In the genomic region with DNA sequence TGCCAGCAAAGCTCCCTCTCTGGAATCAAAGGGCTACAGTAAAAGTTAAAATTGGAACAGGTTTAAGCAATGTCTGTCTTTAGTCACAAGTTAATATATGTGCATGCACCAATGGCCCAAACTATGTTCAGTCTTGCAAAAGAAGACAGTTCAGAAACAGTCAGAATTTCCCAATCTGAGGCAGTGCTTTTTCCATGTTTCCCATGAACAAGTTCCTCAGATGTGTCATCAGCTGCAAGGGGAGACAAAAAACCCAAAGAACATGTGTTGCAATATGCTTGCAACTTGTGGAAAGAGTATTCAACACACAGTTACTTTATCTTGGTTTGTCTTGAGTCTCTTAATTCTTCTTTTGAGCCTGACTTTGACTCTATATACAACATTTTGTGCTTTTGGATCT, we compare ENCODE assay signal across 14 cellular contexts.
DNase-seq lines count a peak whose midpoint lies in the region; TF ChIP-seq lines count a peak whose summit lies in the region.
"Had no signal": no experiment of that assay in that cellular context is flagged by ENCODE, and none has a peak within 500 bp of the region (broad histone marks: within the 10 kb centered on the region; RNA-seq: fewer than 3 reads in every experiment).

No MANE protein-coding gene starts in this region.

- H3K9me3 ChIP-seq in osteoblast (ENCODE audit: low read depth, low read length): no peaks in the 10 kb centered on the region
- no peaks in the 10 kb centered on the region for H3K9me3 ChIP-seq in ascending aorta
- H3K9me3 ChIP-seq: body of pancreas, Caco-2, esophagus squamous epithelium, HAP-1, Peyer's patch had no signal

- peaks cover 3% of the 10 kb centered on the region for H3K27me3 ChIP-seq in osteoblast (ENCODE audit: insufficient read depth, low read length)
- no peaks in the 10 kb centered on the region for H3K27me3 ChIP-seq in ascending aorta
- H3K27me3 ChIP-seq: body of pancreas, Peyer's patch had no signal

- no peaks in the 10 kb centered on the region for H3K79me2 ChIP-seq in osteoblast (ENCODE audit: insufficient read depth, low read length)

- peak; percentile 79 for DNase-seq in GM04503 (ENCODE audit: low read depth)
- peak; percentile 25 for DNase-seq in OCI-M1 (lab: John Stamatoyannopoulos, UW)
- peak; percentile 97 for DNase-seq in epithelial cell of esophagus (ENCODE audit: low read depth)
- DNase-seq in osteoblast (ENCODE audit: insufficient read length, low spot score, missing footprints): peak; percentile 35
- DNase-seq in SW480 (ENCODE audit: low spot score): no peak
- no peak for DNase-seq in activated CD4-positive, alpha-beta T cell treated with anti-CD3 and anti-CD28 coated beads for 48 hours
- no peak for DNase-seq in medulla oblongata (ENCODE audit: extremely low spot score)
- no peak for DNase-seq in ascending aorta (ENCODE audit: low spot score in 2 of 2)
- DNase-seq: activated CD8-positive, alpha-beta memory T cell treated with anti-CD3 and anti-CD28 coated beads, Interleukin-2, amount 50 U/mL, for 48 hours; esophagus squamous epithelium; Peyer's patch had no signal

- H3K27ac ChIP-seq in osteoblast (ENCODE audit: low read depth, low read length) (peak overlapping the region; percentile 10), ascending aorta (no peak overlapping the region)
- H3K27ac ChIP-seq: body of pancreas, esophagus squamous epithelium, Peyer's patch had no signal

- TF ChIP-seq CTCF in epithelial cell of esophagus (IDR thresholded peaks at IDR 0.05; ENCODE audit: insufficient read depth, low read depth, low read length, missing control alignments) (no peak), osteoblast (IDR thresholded peaks at IDR 0.05; ENCODE audit: extremely low read depth, low read depth, low read length) (no peak), ascending aorta (IDR thresholded peaks at IDR 0.05) (no peak)

- H3K4me3 ChIP-seq in epithelial cell of esophagus (ENCODE audit: low read length): no peak overlapping the region
- H3K4me3 ChIP-seq in osteoblast (ENCODE audit: insufficient read depth, low read length): no peak overlapping the region
- H3K4me3 ChIP-seq in ascending aorta: no peak overlapping the region
- H3K4me3 ChIP-seq: body of pancreas, esophagus squamous epithelium, HAP-1, Peyer's patch had no signal

- H3K36me3 ChIP-seq in osteoblast (ENCODE audit: insufficient read depth, low read length) (no peaks in the 10 kb centered on the region), ascending aorta (no peaks in the 10 kb centered on the region)
- H3K36me3 ChIP-seq: esophagus squamous epithelium, HAP-1, Peyer's patch had no signal

- H3K4me1 ChIP-seq in osteoblast (ENCODE audit: insufficient read depth, low read length) (peaks cover 7% of the 10 kb centered on the region), ascending aorta (no peaks in the 10 kb centered on the region)
- H3K4me1 ChIP-seq: esophagus squamous epithelium, HAP-1, Peyer's patch had no signal

- intact Hi-C loops in ascending aorta (cut with DNase I): no loop called here

- H2AFZ ChIP-seq in osteoblast (ENCODE audit: low read length): no peak overlapping the region

- H3K4me2 ChIP-seq in osteoblast (ENCODE audit: insufficient read depth, low read length): peak overlapping the region; percentile 7

- no peaks in the 10 kb centered on the region for H4K20me1 ChIP-seq in osteoblast (ENCODE audit: insufficient read depth, low read length)

Comparison
In these comparisons a context has a peak if more than half of its experiments do, and no peak if none do; other contexts are left out.
1. DNase-seq: peak in GM04503 (single experiment), OCI-M1 (single experiment), epithelial cell of esophagus (single experiment) and osteoblast (single experiment); none in SW480 (single experiment), activated CD4-positive, alpha-beta T cell treated with anti-CD3 and anti-CD28 coated beads for 48 hours (single experiment), medulla oblongata (single experiment) and ascending aorta (0 of 2).